1 cellular context compared by ENCODE assay signal in genomic region chr7:49102413-49102812, GRCh38.
TF ChIP-seq lines count a peak whose summit lies in the region.

No MANE protein-coding gene starts in this region.

TF ChIP-seq in WTC11, 78 proteins besides CTCF, POLR2A, EP300 and RAD21 (continued from another document):
- TF ChIP-seq JAZF1 (CRISPR knock-in tag; IDR thresholded peaks at IDR 0.05) = no peak
- TF ChIP-seq ZBTB43 (CRISPR knock-in tag; IDR thresholded peaks at IDR 0.05) = no peak
